ENCODE assay signal across 21 cellular contexts in genomic region chr1:162033445-162033844, GRCh38. TPM values are rescaled to one million over a fixed set of nuclear protein-coding genes. Genes with fewer than 3 reads are reported as not detected.
DNase-seq lines count a peak whose midpoint lies in the region; ATAC-seq and TF ChIP-seq lines count a peak whose summit lies in the region.
"Had no signal": no experiment of that assay in that cellular context is flagged by ENCODE, and none has a peak within 500 bp of the region (broad histone marks: within the 10 kb centered on the region; RNA-seq: fewer than 3 reads in every experiment).

No MANE protein-coding gene starts in this region.

- H3K9me3 ChIP-seq in thoracic aorta = no peaks in the 10 kb centered on the region
- H3K9me3 ChIP-seq: esophagus squamous epithelium had no signal

- H3K27me3 ChIP-seq in thoracic aorta (replicated peaks; ENCODE audit: insufficient read depth) = no peaks in the 10 kb centered on the region
- H3K27me3 ChIP-seq: brain microvascular endothelial cell had no signal

- DNase-seq in NCI-H345 (lab: John Stamatoyannopoulos, UW) = peak; percentile 11
- DNase-seq in NCI-H345 treated with DMSO at 0.1 percent for 48 hours (lab: John Stamatoyannopoulos, UW; ENCODE audit: unreplicated experiment) = no peak
- DNase-seq in midbrain (lab: John Stamatoyannopoulos, UW) = peak; percentile 59
- DNase-seq in thoracic aorta (ENCODE audit: low spot score) = no peak
- no peak for DNase-seq in NCI-H1436 (lab: John Stamatoyannopoulos, UW)
- no peak for DNase-seq in DMS53 treated with DMSO at 0.1 percent for 48 hours (lab: John Stamatoyannopoulos, UW; ENCODE audit: unreplicated experiment)
- no peak for DNase-seq in NCI-H774 (lab: John Stamatoyannopoulos, UW)
- DNase-seq: activated CD4-positive, alpha-beta memory T cell treated with anti-CD3 and anti-CD28 coated beads for 36 hours; activated T-cell treated with anti-CD3 and anti-CD28 coated beads, Interleukin-2, amount 50 U/mL, for 4 hours; brain microvascular endothelial cell; esophagus squamous epithelium; GF-D8; H9; NCI-H1417; PC-3; stimulated activated naive CD8-positive, alpha-beta T cell treated with anti-CD3 and anti-CD28 coated beads, Interleukin-15, amount 100 ng/mL, for 72 hours; SW 1271 had no signal

- no peaks in the 10 kb centered on the region for H3K9me3 Mint-ChIP-seq in dendritic cell treated with granulocyte-macrophage colony-stimulating factor and Interleukin-4, amounts not matched to agents 40 ng/mL and 50 ng/mL, for 4 days
- H3K9me3 Mint-ChIP-seq: activated CD4-positive, alpha-beta memory T cell treated with anti-CD3 and anti-CD28 coated beads for 36 hours; activated naive CD4-positive, alpha-beta T cell treated with anti-CD3 and anti-CD28 coated beads, Interleukin-2, amount 50 U/mL, for 24 hours; activated T-cell treated with anti-CD3 and anti-CD28 coated beads, Interleukin-2, amount 50 U/mL, for 4 hours; H9; stimulated activated naive CD8-positive, alpha-beta T cell treated with anti-CD3 and anti-CD28 coated beads, Interleukin-15, amount 100 ng/mL, for 72 hours had no signal

- H3K27ac Mint-ChIP-seq in dendritic cell treated with granulocyte-macrophage colony-stimulating factor and Interleukin-4, amounts not matched to agents 40 ng/mL and 50 ng/mL, for 4 days = peak overlapping the region; percentile 1
- H3K27ac Mint-ChIP-seq: activated CD4-positive, alpha-beta memory T cell treated with anti-CD3 and anti-CD28 coated beads for 36 hours; H9; stimulated activated naive CD8-positive, alpha-beta T cell treated with anti-CD3 and anti-CD28 coated beads, Interleukin-15, amount 100 ng/mL, for 72 hours had no signal

- H3K36me3 Mint-ChIP-seq in dendritic cell treated with granulocyte-macrophage colony-stimulating factor and Interleukin-4, amounts not matched to agents 40 ng/mL and 50 ng/mL, for 4 days (ENCODE audit: low read depth) = no peaks in the 10 kb centered on the region
- H3K36me3 Mint-ChIP-seq: activated CD4-positive, alpha-beta memory T cell treated with anti-CD3 and anti-CD28 coated beads for 36 hours; activated naive CD4-positive, alpha-beta T cell treated with anti-CD3 and anti-CD28 coated beads, Interleukin-2, amount 50 U/mL, for 24 hours had no signal

- peak overlapping the region; percentile 35 to 72 for H3K27ac ChIP-seq in thoracic aorta
- H3K27ac ChIP-seq: brain microvascular endothelial cell, esophagus squamous epithelium, KMS-11, VCaP had no signal

- peak overlapping the region; percentile 28 for H3K4me3 ChIP-seq in thoracic aorta
- H3K4me3 ChIP-seq: esophagus squamous epithelium had no signal

- H3K4me3 Mint-ChIP-seq in dendritic cell treated with granulocyte-macrophage colony-stimulating factor and Interleukin-4, amounts not matched to agents 40 ng/mL and 50 ng/mL, for 4 days = no peak overlapping the region
- H3K4me3 Mint-ChIP-seq: activated CD4-positive, alpha-beta memory T cell treated with anti-CD3 and anti-CD28 coated beads for 36 hours; activated naive CD4-positive, alpha-beta T cell treated with anti-CD3 and anti-CD28 coated beads, Interleukin-2, amount 50 U/mL, for 24 hours; activated T-cell treated with anti-CD3 and anti-CD28 coated beads, Interleukin-2, amount 50 U/mL, for 4 hours; H9; stimulated activated naive CD8-positive, alpha-beta T cell treated with anti-CD3 and anti-CD28 coated beads, Interleukin-15, amount 100 ng/mL, for 72 hours had no signal

- peaks cover 8% of the 10 kb centered on the region for H3K4me1 Mint-ChIP-seq in dendritic cell treated with granulocyte-macrophage colony-stimulating factor and Interleukin-4, amounts not matched to agents 40 ng/mL and 50 ng/mL, for 4 days (ENCODE audit: low read depth)
- H3K4me1 Mint-ChIP-seq: stimulated activated naive CD8-positive, alpha-beta T cell treated with anti-CD3 and anti-CD28 coated beads, Interleukin-15, amount 100 ng/mL, for 72 hours had no signal

- H3K36me3 ChIP-seq in thoracic aorta = no peaks in the 10 kb centered on the region
- H3K36me3 ChIP-seq: brain microvascular endothelial cell, esophagus squamous epithelium had no signal

- H3K27me3 Mint-ChIP-seq in dendritic cell treated with granulocyte-macrophage colony-stimulating factor and Interleukin-4, amounts not matched to agents 40 ng/mL and 50 ng/mL, for 4 days = peaks cover 20% of the 10 kb centered on the region

- intact Hi-C loops in dendritic cell treated with granulocyte-macrophage colony-stimulating factor and Interleukin-4, amounts not matched to agents 40 ng/mL and 50 ng/mL, for 4 days (cut with micrococcal nuclease) = no loop called here

- peaks cover 8 to 47% of the 10 kb centered on the region in 2 donors for H3K4me1 ChIP-seq in thoracic aorta (ENCODE audit: control insufficient read depth in 1 of 2, low read depth in 2 of 2)

- peak; percentile 45 for ATAC-seq in thoracic aorta (ENCODE audit: insufficient number of reproducible peaks, low FRiP score, low read depth)
- ATAC-seq: activated T-cell treated with anti-CD3 and anti-CD28 coated beads, Interleukin-2, amount 50 U/mL, for 4 hours; PC-3; stimulated activated naive CD8-positive, alpha-beta T cell treated with anti-CD3 and anti-CD28 coated beads, Interleukin-15, amount 100 ng/mL, for 72 hours had no signal

- TF ChIP-seq CTCF in thoracic aorta (IDR thresholded peaks at IDR 0.05) = no peak

RNA-seq across cellular contexts. Expression of gene OLFML2B, which starts 9.8 kb away (rescaled TPM):
- total RNA-seq in thoracic aorta = 10 to 100 TPM; 32.2 to 46.6 TPM
- total RNA-seq: activated CD4-positive, alpha-beta memory T cell treated with anti-CD3 and anti-CD28 coated beads for 36 hours had no signal

RNA-seq across cellular contexts. Expression of gene NOS1AP, which starts 36.0 kb away (rescaled TPM):
- 10 to 100 TPM in 1 of 2 donors, 1 to 10 TPM in 1; 6.3 to 12.2 TPM for total RNA-seq in thoracic aorta

Comparison
In these comparisons a context has a peak if more than half of its experiments do, and no peak if none do; other contexts are left out.
1. DNase-seq: peak in NCI-H345 (single experiment) and midbrain (single experiment); none in NCI-H345 treated with DMSO at 0.1 percent for 48 hours (single experiment), thoracic aorta (single experiment), NCI-H1436 (single experiment), DMS53 treated with DMSO at 0.1 percent for 48 hours (single experiment) and NCI-H774 (single experiment).